Comparison of ENCODE assay signal across 14 cellular contexts in genomic region chr2:7915302-7916200, GRCh38.
DNase-seq lines count a peak whose midpoint lies in the region; ATAC-seq and TF ChIP-seq lines count a peak whose summit lies in the region.
"Had no signal": no experiment of that assay in that cellular context is flagged by ENCODE, and none has a peak within 500 bp of the region (broad histone marks: within the 10 kb centered on the region; RNA-seq: fewer than 3 reads in every experiment).

No MANE protein-coding gene starts in this region.

- no peaks in the 10 kb centered on the region for H3K9me3 ChIP-seq in PC-3 (ENCODE audit: low read length)
- H3K9me3 ChIP-seq: transverse colon had no signal

- H3K4me3 ChIP-seq in PC-3 (ENCODE audit: low read length) = no peak overlapping the region
- H3K4me3 ChIP-seq: GM12878 had no signal

- CTCF ChIA-PET in PC-3 (lab: Charles Lee) = no interaction called here

- no peak overlapping the region for H3K9ac ChIP-seq in PC-3 (ENCODE audit: low read length)

- no peaks in the 10 kb centered on the region for H3K4me1 ChIP-seq in PC-3 (ENCODE audit: insufficient read depth, low read length)

- H3K27ac ChIP-seq in PC-3 (ENCODE audit: low read length) = no peak overlapping the region

- H4K20me1 ChIP-seq in PC-3 (ENCODE audit: low read length) = no peaks in the 10 kb centered on the region

- no peak overlapping the region for H3K4me3 Mint-ChIP-seq in activated CD4-positive, alpha-beta T cell treated with anti-CD3 and anti-CD28 coated beads, Interleukin-2, amount 10 ng/mL, durations not matched to agents 24 days and 14 days
- H3K4me3 Mint-ChIP-seq in glutamatergic neuron (ENCODE audit: unreplicated experiment) = no peak overlapping the region
- H3K4me3 Mint-ChIP-seq: activated B cell treated with CpG ODN at 0.5 μM for 24 hours, nephron progenitor cell had no signal

- POLR2A ChIA-PET in PC-3 (lab: Charles Lee; ENCODE audit: unreplicated experiment) = no interaction called here

- peaks cover 19% of the 10 kb centered on the region for H3K9me3 Mint-ChIP-seq in activated CD4-positive, alpha-beta T cell treated with anti-CD3 and anti-CD28 coated beads, Interleukin-2, amount 10 ng/mL, durations not matched to agents 24 days and 14 days
- peaks cover 3% of the 10 kb centered on the region for H3K9me3 Mint-ChIP-seq in glutamatergic neuron (ENCODE audit: unreplicated experiment)
- H3K9me3 Mint-ChIP-seq: activated B cell treated with CpG ODN at 0.5 μM for 24 hours, nephron progenitor cell had no signal

- H3K36me3 Mint-ChIP-seq in activated CD4-positive, alpha-beta T cell treated with anti-CD3 and anti-CD28 coated beads, Interleukin-2, amount 10 ng/mL, durations not matched to agents 24 days and 14 days (ENCODE audit: low read depth) = peaks cover 2% of the 10 kb centered on the region
- H3K36me3 Mint-ChIP-seq in glutamatergic neuron (ENCODE audit: unreplicated experiment) = no peaks in the 10 kb centered on the region

- H3K79me2 ChIP-seq in PC-3 (ENCODE audit: low read length) = no peaks in the 10 kb centered on the region

- no peak for TF ChIP-seq CTCF in PC-3 (conservative IDR thresholded peaks at IDR 0.05; ENCODE audit: low read depth, low read length)
- no peak for TF ChIP-seq CTCF in glutamatergic neuron (IDR thresholded peaks at IDR 0.05; ENCODE audit: partially characterized antibody, unreplicated experiment)

- H3K4me1 Mint-ChIP-seq in activated CD4-positive, alpha-beta T cell treated with anti-CD3 and anti-CD28 coated beads, Interleukin-2, amount 10 ng/mL, durations not matched to agents 24 days and 14 days = peaks cover 2% of the 10 kb centered on the region
- no peaks in the 10 kb centered on the region for H3K4me1 Mint-ChIP-seq in glutamatergic neuron (ENCODE audit: low read depth, unreplicated experiment)
- H3K4me1 Mint-ChIP-seq: activated B cell treated with CpG ODN at 0.5 μM for 24 hours had no signal

- ATAC-seq in PC-3 = no peak
- ATAC-seq: GM12878 had no signal

- peak overlapping the region; percentile 15; the same call in 1 of the 2 replicates for H2AFZ ChIP-seq in PC-3 (ENCODE audit: low read length)

- H3K27me3 ChIP-seq in PC-3 (ENCODE audit: low read length) = no peaks in the 10 kb centered on the region
- H3K27me3 ChIP-seq: transverse colon had no signal

- BruUV-seq in PC-3 (replicated peaks; lab: Mats Ljungman, UMichigan) = no TSS peak

- no peak overlapping the region for H3K27ac Mint-ChIP-seq in activated CD4-positive, alpha-beta T cell treated with anti-CD3 and anti-CD28 coated beads, Interleukin-2, amount 10 ng/mL, durations not matched to agents 24 days and 14 days
- no peak overlapping the region for H3K27ac Mint-ChIP-seq in glutamatergic neuron (ENCODE audit: unreplicated experiment)
- H3K27ac Mint-ChIP-seq: activated B cell treated with CpG ODN at 0.5 μM for 24 hours, nephron progenitor cell had no signal

- H3F3A ChIP-seq in PC-3 (ENCODE audit: low read length, unreplicated experiment) = no peaks in the 10 kb centered on the region

- H3K9me2 ChIP-seq in PC-3 (replicated peaks; ENCODE audit: low read length) = no peaks in the 10 kb centered on the region

- intact Hi-C loops in activated CD4-positive, alpha-beta T cell treated with anti-CD3 and anti-CD28 coated beads, Interleukin-2, amount 10 ng/mL, durations not matched to agents 24 days and 14 days (cut with micrococcal nuclease) = no loop called here
- intact Hi-C loops in PC-3 (cut with micrococcal nuclease) = no loop called here

- H3K4me2 ChIP-seq in PC-3 (ENCODE audit: low read length) = peak overlapping the region; percentile 22; the same call in 1 of the 2 replicates

- no peaks in the 10 kb centered on the region for H3K27me3 Mint-ChIP-seq in activated CD4-positive, alpha-beta T cell treated with anti-CD3 and anti-CD28 coated beads, Interleukin-2, amount 10 ng/mL, durations not matched to agents 24 days and 14 days
- H3K27me3 Mint-ChIP-seq in glutamatergic neuron (ENCODE audit: unreplicated experiment) = peaks cover 3% of the 10 kb centered on the region

- H3K36me3 ChIP-seq in PC-3 (ENCODE audit: low read depth, low read length) = no peaks in the 10 kb centered on the region
- H3K36me3 ChIP-seq: transverse colon had no signal

- DNase-seq in activated CD4-positive, alpha-beta T cell treated with anti-CD3 and anti-CD28 coated beads, Interleukin-2, amount 10 ng/mL, durations not matched to agents 24 days and 14 days = peak; percentile 40
- no peak for DNase-seq in activated CD4-positive, alpha-beta T cell treated with anti-CD3 and anti-CD28 coated beads, Interleukin-2, amount 50 U/mL, for 1 hour
- DNase-seq in PC-3 = no peak
- peak; percentile 32 for DNase-seq in fibroblast of the conjunctiva (ENCODE audit: low read depth)
- peak; percentile 30 for DNase-seq in stromal cell of bone marrow (ENCODE audit: low read depth)
- DNase-seq in anterior cingulate cortex (lab: John Stamatoyannopoulos, UW) = no peak
- no peak for DNase-seq in HPDE6-E6E7 (ENCODE audit: extremely low spot score)
- no peak for DNase-seq in glutamatergic neuron
- DNase-seq: activated B cell treated with CpG ODN at 0.5 μM for 24 hours, kidney glomerular epithelial cell, NCI-H2081, nephron progenitor cell, transverse colon had no signal

Comparison
In these comparisons a context has a peak if more than half of its experiments do, and no peak if none do; other contexts are left out.
1. DNase-seq: peak in activated CD4-positive, alpha-beta T cell treated with anti-CD3 and anti-CD28 coated beads, Interleukin-2, amount 10 ng/mL, durations not matched to agents 24 days and 14 days (single experiment), fibroblast of the conjunctiva (single experiment) and stromal cell of bone marrow (single experiment); none in activated CD4-positive, alpha-beta T cell treated with anti-CD3 and anti-CD28 coated beads, Interleukin-2, amount 50 U/mL, for 1 hour (single experiment), PC-3 (single experiment), anterior cingulate cortex (0 of 58), HPDE6-E6E7 (single experiment) and glutamatergic neuron (single experiment).